In genomic region chr2:109470121-109470921, GRCh38 we compare ENCODE assay signal across 8 cellular contexts.
DNase-seq lines count a peak whose midpoint lies in the region; ATAC-seq lines count a peak whose summit lies in the region.

No MANE protein-coding gene starts in this region.

- in situ Hi-C loops in SK-MEL-5 (cut with HindIII; ENCODE audit: low pct_unique_long_range_greater_than_20kb, low sequenced_read_pairs), result no loop called here

- DNase-seq in EH (ENCODE audit: low read depth), result peak; percentile 97
- DNase-seq in SK-MEL-5 (ENCODE audit: low read depth, low spot score), result peak; percentile 9
- DNase-seq in left lobe of liver (ENCODE audit: low spot score), result no peak
- no peak for DNase-seq in NCI-H345 treated with DMSO at 0.1 percent for 48 hours (lab: John Stamatoyannopoulos, UW; ENCODE audit: unreplicated experiment)
- no peak for DNase-seq in putamen (ENCODE audit: low spot score)
- DNase-seq in activated CD4-positive, alpha-beta T cell treated with anti-CD3 and anti-CD28 coated beads, Interleukin-2, amount 50 U/mL, for 1 hour, result no peak
- no peak for DNase-seq in iPS-NIHi7 (ENCODE audit: extremely low spot score)

- ATAC-seq in HG02642 (IDR thresholded peaks at IDR 0.05; ENCODE audit: poor library complexity, unreplicated experiment), result peak; percentile 74
- ATAC-seq in left lobe of liver, result peak; percentile 55

Comparison
In these comparisons a context has a peak if more than half of its experiments do, and no peak if none do; other contexts are left out.
1. DNase-seq: peak in EH (single experiment) and SK-MEL-5 (single experiment); none in left lobe of liver (single experiment), NCI-H345 treated with DMSO at 0.1 percent for 48 hours (single experiment), putamen (single experiment), activated CD4-positive, alpha-beta T cell treated with anti-CD3 and anti-CD28 coated beads, Interleukin-2, amount 50 U/mL, for 1 hour (single experiment) and iPS-NIHi7 (single experiment).